In the genomic region with DNA sequence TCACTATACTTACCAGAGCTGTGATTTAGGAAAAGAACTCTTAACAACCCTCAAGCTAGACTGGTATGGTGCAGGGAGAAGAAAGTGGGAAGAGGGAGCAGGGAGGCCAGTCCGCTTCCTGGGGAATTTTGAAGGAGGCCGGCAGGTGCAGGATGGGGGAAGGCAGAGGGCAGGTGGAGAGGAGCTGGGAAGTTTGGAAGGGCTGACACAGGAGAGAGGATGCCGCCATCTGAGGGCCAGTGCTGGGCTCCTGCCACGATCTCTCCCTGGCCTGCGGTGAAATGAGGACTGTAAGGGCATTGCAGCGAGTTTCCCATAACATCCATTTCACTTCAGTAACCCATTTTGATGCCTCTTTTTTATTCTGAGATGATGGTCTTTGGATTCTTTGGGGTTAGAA, we compare ENCODE assay signal across 16 cellular contexts. TPM values are rescaled to one million over a fixed set of nuclear protein-coding genes. Genes with fewer than 3 reads are reported as not detected.
DNase-seq lines count a peak whose midpoint lies in the region; ATAC-seq and TF ChIP-seq lines count a peak whose summit lies in the region.
"Had no signal": no experiment of that assay in that cellular context is flagged by ENCODE, and none has a peak within 500 bp of the region (broad histone marks: within the 10 kb centered on the region; RNA-seq: fewer than 3 reads in every experiment).

No MANE protein-coding gene starts in this region.

- H3K4me3 Mint-ChIP-seq in chondrocyte (ENCODE audit: unreplicated experiment) = no peak overlapping the region
- H3K4me3 Mint-ChIP-seq: CD8-positive, alpha-beta memory T cell; IgD-negative memory B cell had no signal

- intact Hi-C loops in cardiac septum (cut with DNase I) = no loop called here
- intact Hi-C loops in esophagus muscularis mucosa (cut with DNase I) = no loop called here

- no peaks in the 10 kb centered on the region for H3K9me3 Mint-ChIP-seq in chondrocyte (ENCODE audit: low read depth)
- H3K9me3 Mint-ChIP-seq: CD8-positive, alpha-beta memory T cell had no signal

- WGBS in esophagus muscularis mucosa = 90% methylated on average over 6 of the region's 6 CpGs

- H3K4me1 ChIP-seq in cardiac muscle cell (ENCODE audit: low read depth) = peaks cover 28% of the 10 kb centered on the region
- H3K4me1 ChIP-seq in osteoblast (ENCODE audit: insufficient read depth, low read length) = no peaks in the 10 kb centered on the region
- peaks cover 63 to 84% (median 66%) of the 10 kb centered on the region in 4 donors for H3K4me1 ChIP-seq in esophagus muscularis mucosa

- ATAC-seq in GM19324 (IDR thresholded peaks at IDR 0.05; ENCODE audit: low FRiP score, unreplicated experiment) = no peak
- ATAC-seq in GM18505 (IDR thresholded peaks at IDR 0.05; ENCODE audit: unreplicated experiment) = no peak
- ATAC-seq: GM12878 had no signal

- H3K36me3 ChIP-seq in cardiac muscle cell (no peaks in the 10 kb centered on the region), osteoblast (ENCODE audit: insufficient read depth, low read length) (no peaks in the 10 kb centered on the region), esophagus muscularis mucosa (no peaks in the 10 kb centered on the region)

- peaks cover 38% of the 10 kb centered on the region for H3K4me1 Mint-ChIP-seq in chondrocyte (ENCODE audit: low read depth)
- H3K4me1 Mint-ChIP-seq: CD8-positive, alpha-beta memory T cell; IgD-negative memory B cell had no signal

- TF ChIP-seq CTCF in cardiac muscle cell (IDR thresholded peaks at IDR 0.05; ENCODE audit: low read depth, low read length) = no peak
- no peak for TF ChIP-seq CTCF in chondrocyte (IDR thresholded peaks at IDR 0.05)
- TF ChIP-seq CTCF in osteoblast (IDR thresholded peaks at IDR 0.05; ENCODE audit: extremely low read depth, low read depth, low read length) = no peak
- no peak for TF ChIP-seq CTCF in esophagus muscularis mucosa (IDR thresholded peaks at IDR 0.05)

- DNase-seq in cardiac muscle cell (ENCODE audit: low read depth in 1 of 2, low spot score in 1 of 2) (no peak), cardiac septum (ENCODE audit: low spot score) (no peak), chondrocyte (ENCODE audit: low spot score) (peak; percentile 54), osteoblast (ENCODE audit: insufficient read length, low spot score, missing footprints) (peak; percentile 19), T-helper 1 cell (no peak), esophagus muscularis mucosa (ENCODE audit: extremely low spot score) (no peak)
- DNase-seq: AML-193; Caco-2; CD8-positive, alpha-beta memory T cell had no signal

- peak overlapping the region; percentile 57 for H3K27ac Mint-ChIP-seq in chondrocyte (ENCODE audit: unreplicated experiment)

- H3K79me2 ChIP-seq in osteoblast (ENCODE audit: insufficient read depth, low read length) = no peaks in the 10 kb centered on the region

- no peak overlapping the region for H3K4me2 ChIP-seq in osteoblast (ENCODE audit: insufficient read depth, low read length)
- H3K4me2 ChIP-seq: BLaER1 had no signal

- TF ChIP-seq POLR2A in esophagus muscularis mucosa (IDR thresholded peaks at IDR 0.05; ENCODE audit: low read depth) = no peak
- no peak for TF ChIP-seq POLR2A in GM18505 (IDR thresholded peaks at IDR 0.05; ENCODE audit: borderline replicate concordance, extremely low read depth, insufficient read depth, insufficient read length)

- H3K27me3 ChIP-seq in cardiac muscle cell = no peaks in the 10 kb centered on the region
- H3K27me3 ChIP-seq in osteoblast (ENCODE audit: insufficient read depth, low read length) = peaks cover 53% of the 10 kb centered on the region
- no peaks in the 10 kb centered on the region for H3K27me3 ChIP-seq in esophagus muscularis mucosa
- H3K27me3 ChIP-seq: BLaER1 had no signal

- H3K4me3 ChIP-seq in cardiac muscle cell (no peak overlapping the region), osteoblast (ENCODE audit: insufficient read depth, low read length) (no peak overlapping the region), esophagus muscularis mucosa (no peak overlapping the region)
- H3K4me3 ChIP-seq: BLaER1, GM12878, HAP-1 had no signal

- no peaks in the 10 kb centered on the region for H4K20me1 ChIP-seq in osteoblast (ENCODE audit: insufficient read depth, low read length)

- H2AFZ ChIP-seq in osteoblast (ENCODE audit: low read length) = no peak overlapping the region

- H3K27me3 Mint-ChIP-seq in chondrocyte (ENCODE audit: low read depth) = no peaks in the 10 kb centered on the region

- H3K9me3 ChIP-seq in cardiac muscle cell (ENCODE audit: low read depth) (no peaks in the 10 kb centered on the region), osteoblast (ENCODE audit: low read depth, low read length) (no peaks in the 10 kb centered on the region), esophagus muscularis mucosa (no peaks in the 10 kb centered on the region)
- H3K9me3 ChIP-seq: BLaER1, Caco-2, HAP-1 had no signal

- peak overlapping the region; percentile 8 for H3K27ac ChIP-seq in cardiac muscle cell
- no peak overlapping the region for H3K27ac ChIP-seq in osteoblast (ENCODE audit: low read depth, low read length)
- H3K27ac ChIP-seq in esophagus muscularis mucosa (replicated peaks in 1 of 4) = no peak overlapping the region
- H3K27ac ChIP-seq: 22Rv1, BLaER1 had no signal

- TF ChIP-seq EP300 in esophagus muscularis mucosa (IDR thresholded peaks at IDR 0.05) = no peak

- peaks cover 6% of the 10 kb centered on the region for H3K36me3 Mint-ChIP-seq in chondrocyte (ENCODE audit: low read depth)
- H3K36me3 Mint-ChIP-seq: CD8-positive, alpha-beta memory T cell had no signal

RNA-seq across cellular contexts. Expression of gene DAB2IP, which starts 8.9 kb away (rescaled TPM):
- total RNA-seq in cardiac muscle cell = 105 TPM in 2 replicates
- polyA plus RNA-seq in cardiac muscle cell = 25.7 and 31.7 TPM in 2 replicates
- total RNA-seq in cardiac septum = 60.3 TPM
- total RNA-seq in chondrocyte = 36.6 to 66.7 TPM (median 58.5 TPM) in 3 replicates
- 49.2 and 60.8 TPM in 2 replicates for total RNA-seq in osteoblast
- total RNA-seq in esophagus muscularis mucosa = 100 to 1,000 TPM in 1 of 4 donors, 10 to 100 TPM in 3; 41.7 to 102 (median 62.4) TPM
- polyA plus RNA-seq: IgD-negative memory B cell had no signal

Comparison
In these comparisons a context has a peak if more than half of its experiments do, and no peak if none do; other contexts are left out.
1. DNase-seq: peak in chondrocyte (single experiment) and osteoblast (single experiment); none in cardiac muscle cell (0 of 2), cardiac septum (single experiment), T-helper 1 cell (0 of 5) and esophagus muscularis mucosa (single experiment).